Comparison of ENCODE assay signal across 8 cellular contexts in genomic region chr5:75054110-75054930, GRCh38. TPM values are rescaled to one million over a fixed set of nuclear protein-coding genes. Genes with fewer than 3 reads are reported as not detected.
A peak's percentile ranks its signal among the peaks of the same experiment; 100 is the strongest.
DNase-seq lines count a peak whose midpoint lies in the region; ATAC-seq and TF ChIP-seq lines count a peak whose summit lies in the region.

No MANE protein-coding gene starts in this region.

- no peaks in the 10 kb centered on the region for H3K27me3 ChIP-seq in ascending aorta

- H3K4me1 ChIP-seq in ascending aorta = peaks cover 2 to 22% of the 10 kb centered on the region in 2 donors

- no peak for TF ChIP-seq CTCF in ascending aorta (IDR thresholded peaks at IDR 0.05)

- peak overlapping the region; percentile 96 to 98 for H3K27ac ChIP-seq in ascending aorta
- peak overlapping the region in 20 of 21 experiments; percentile 75 to 97 (median 90) for H3K27ac ChIP-seq in skin epidermis

- H3K36me3 ChIP-seq in ascending aorta = no peaks in the 10 kb centered on the region

- intact Hi-C loops in ascending aorta (cut with DNase I) = loop anchor here (5.0 to 10.0 kb wide), 4 partner anchors 287 to 663 kb away; partner anchors contain the start of genes CERT1, GFM2, HEXB and NSA2

- ATAC-seq in GM19463 (IDR thresholded peaks at IDR 0.05; ENCODE audit: unreplicated experiment) = no peak

- peak overlapping the region; percentile 81 to 90 for H3K4me3 ChIP-seq in ascending aorta
- peak overlapping the region; percentile 69 for H3K4me3 ChIP-seq in iPS-18c (ENCODE audit: insufficient read depth, low read depth, low read length)
- H3K4me3 ChIP-seq in skin epidermis = peak overlapping the region; percentile 67 to 93 (median 73)

- DNase-seq in activated T-cell treated with anti-CD3 and anti-CD28 coated beads for 48 hours (ENCODE audit: low read depth) = peak; percentile 8
- DNase-seq in activated T-cell treated with anti-CD3 and anti-CD28 coated beads, Interleukin-2, amount 50 U/mL, for 1 hour = no peak
- DNase-seq in ascending aorta (ENCODE audit: low spot score in 2 of 2) = peak in 1 of 2 donors; percentile 72
- DNase-seq in activated gamma-delta T cell (lab: John Stamatoyannopoulos, UW) = no peak
- DNase-seq in NCI-H510A treated with DMSO at 0.1 percent for 48 hours (lab: John Stamatoyannopoulos, UW) = no peak

- no peaks in the 10 kb centered on the region for H3K9me3 ChIP-seq in ascending aorta
- no peaks in the 10 kb centered on the region for H3K9me3 ChIP-seq in iPS-18c (ENCODE audit: control insufficient read depth, insufficient read depth, low read length)

RNA-seq across cellular contexts. Expression of gene GCNT4, which starts 2.0 kb away (rescaled TPM):
- 0.43 TPM for total RNA-seq in ascending aorta
